Comparison of ENCODE assay signal across 1 cellular context in the genomic region with DNA sequence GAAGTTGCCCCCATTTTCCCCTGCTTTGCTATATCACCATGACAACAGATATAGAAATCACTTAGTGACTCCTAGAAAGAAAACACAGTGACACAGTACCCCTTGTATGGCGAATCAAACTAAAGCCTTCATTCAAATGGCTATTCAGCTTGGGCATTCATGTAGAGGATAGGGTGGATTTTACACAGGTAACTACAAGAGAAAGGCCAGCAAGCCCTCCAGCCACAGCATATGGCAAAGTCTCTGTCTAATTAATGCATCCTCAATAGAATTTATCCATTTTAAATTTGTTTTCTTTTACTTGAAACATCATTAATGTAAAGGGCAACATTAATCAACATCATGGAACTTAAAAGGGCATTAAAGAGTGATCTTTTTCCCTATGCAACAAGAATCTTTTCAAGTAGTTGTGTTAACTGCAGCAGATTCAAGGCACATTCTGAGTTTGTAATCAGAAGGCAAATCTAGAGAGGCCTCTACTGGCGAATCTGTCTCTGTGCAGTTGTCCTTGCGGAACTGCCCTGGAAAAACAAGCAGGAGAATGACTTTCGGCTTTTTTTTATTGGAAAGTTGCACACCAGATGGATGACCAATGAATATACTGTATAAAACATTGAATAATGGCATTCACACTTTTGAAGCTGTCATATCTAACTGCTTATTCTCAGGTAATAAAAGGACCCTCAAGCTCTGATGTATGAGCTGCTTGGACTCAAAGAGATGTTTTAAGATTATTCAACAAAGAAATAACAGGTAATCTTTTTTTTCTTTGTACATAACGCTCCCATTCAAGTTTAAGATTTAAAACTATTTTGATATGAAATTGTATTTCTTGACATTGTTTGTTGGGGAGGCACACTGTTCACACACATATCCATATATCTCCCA.
TF ChIP-seq lines count a peak whose summit lies in the region.

No MANE protein-coding gene starts in this region.

TF ChIP-seq in WTC11, 78 proteins besides CTCF, POLR2A, EP300 and RAD21 (continued from another document):
- TF ChIP-seq, protein P1, sequence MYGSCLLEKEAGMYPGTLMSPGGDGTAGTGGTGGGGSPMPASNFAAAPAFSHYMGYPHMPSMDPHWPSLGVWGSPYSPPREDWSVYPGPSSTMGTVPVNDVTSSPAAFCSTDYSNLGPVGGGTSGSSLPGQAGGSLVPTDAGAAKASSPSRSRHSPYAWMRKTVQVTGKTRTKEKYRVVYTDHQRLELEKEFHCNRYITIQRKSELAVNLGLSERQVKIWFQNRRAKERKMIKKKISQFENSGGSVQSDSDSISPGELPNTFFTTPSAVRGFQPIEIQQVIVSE (CRISPR knock-in tag; IDR thresholded peaks at IDR 0.05; ENCODE audit: borderline replicate concordance) = no peak
